In the genomic region with DNA sequence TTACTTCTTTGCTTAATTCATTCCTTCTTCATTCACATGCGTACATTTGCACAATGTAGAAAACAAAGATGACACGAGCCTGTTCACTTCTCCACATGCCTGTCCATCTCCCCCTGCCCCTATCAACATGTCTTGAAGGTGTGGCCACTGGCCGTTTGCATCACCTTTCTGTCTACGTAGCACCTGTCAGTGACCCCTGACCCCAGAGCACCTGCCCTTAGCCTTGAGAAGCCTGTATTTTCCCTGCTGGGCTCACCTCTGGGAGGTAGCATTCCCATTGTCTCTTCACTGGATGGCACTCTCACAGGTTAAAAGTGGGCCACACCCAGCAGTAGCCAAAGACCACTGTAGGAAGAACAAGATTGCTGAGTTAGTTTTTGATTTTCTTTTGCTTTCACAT, we compare ENCODE assay signal across 14 cellular contexts.
"Had no signal": no experiment of that assay in that cellular context is flagged by ENCODE, and none has a peak within 500 bp of the region (broad histone marks: within the 10 kb centered on the region; RNA-seq: fewer than 3 reads in every experiment).

No MANE protein-coding gene starts in this region.

- H3K4me3 Mint-ChIP-seq: naive thymus-derived CD4-positive, alpha-beta T cell had no signal

- ATAC-seq: left colon; naive thymus-derived CD4-positive, alpha-beta T cell; sciatic nerve had no signal

- H3K36me3 Mint-ChIP-seq: naive thymus-derived CD4-positive, alpha-beta T cell had no signal

- H3K4me3 ChIP-seq: coronary artery, hepatocyte, spleen, stomach, thoracic aorta, transverse colon had no signal

- H3K4me1 ChIP-seq: spleen, stomach had no signal

- H2AFZ ChIP-seq: hepatocyte had no signal

- DNase-seq: effector CD4-positive, alpha-beta T cell; foreskin melanocyte; left colon; mammary epithelial cell; naive thymus-derived CD4-positive, alpha-beta T cell; spleen; stimulated activated naive CD4-positive, alpha-beta T cell; stomach; transverse colon had no signal

- H3K4me2 ChIP-seq: hepatocyte had no signal

- H3K27ac Mint-ChIP-seq: naive thymus-derived CD4-positive, alpha-beta T cell had no signal

- H3K9me3 ChIP-seq: neutrophil, spleen, stomach, thoracic aorta, transverse colon had no signal

- H3K79me2 ChIP-seq: hepatocyte had no signal

- H3K36me3 ChIP-seq: neutrophil, spleen, stomach, thoracic aorta, transverse colon had no signal

- H3K27ac ChIP-seq: coronary artery, hepatocyte, neutrophil, spleen, thoracic aorta, transverse colon had no signal

- H3K27me3 ChIP-seq: hepatocyte, stomach, transverse colon had no signal
